15 cellular contexts compared by ENCODE assay signal in the genomic region with DNA sequence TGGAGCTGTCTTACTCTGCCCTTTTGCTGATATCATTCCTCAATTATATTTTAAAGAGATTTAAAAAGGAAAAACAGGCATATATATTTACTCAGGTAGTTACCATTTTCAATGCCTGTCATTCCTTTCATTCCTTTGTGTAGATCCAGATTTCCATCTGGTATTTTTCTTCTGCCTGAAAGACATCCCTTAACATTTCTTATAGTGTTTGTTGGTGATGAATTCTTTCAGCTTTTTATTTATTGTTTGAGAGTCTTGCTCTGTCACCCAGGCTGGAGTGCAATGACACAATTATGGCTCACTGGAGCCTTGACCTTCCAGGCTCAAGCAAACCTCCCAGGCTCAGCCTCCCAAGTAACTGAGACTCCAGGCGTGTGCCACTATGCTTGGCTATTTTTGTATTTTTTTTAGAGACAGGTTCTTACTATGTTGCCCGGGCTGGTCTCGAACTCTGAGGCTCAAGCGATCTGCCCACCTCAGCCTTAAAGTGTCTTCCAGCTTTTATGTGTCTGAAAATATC. TPM values are rescaled to one million over a fixed set of nuclear protein-coding genes. Genes with fewer than 3 reads are reported as not detected.
"Had no signal": no experiment of that assay in that cellular context is flagged by ENCODE, and none has a peak within 500 bp of the region (broad histone marks: within the 10 kb centered on the region; RNA-seq: fewer than 3 reads in every experiment).

No MANE protein-coding gene starts in this region.

- DNase-seq: activated CD4-positive, alpha-beta memory T cell treated with anti-CD3 and anti-CD28 coated beads, Interleukin-2, amount 10 ng/mL, durations not matched to agents 7 days and 5 days; activated CD4-positive, CD25-positive, alpha-beta regulatory T cell treated with anti-CD3 and anti-CD28 coated beads, Interleukin-2, amount 50 U/mL, for 72 hours; activated naive CD4-positive, alpha-beta T cell treated with anti-CD3 and anti-CD28 coated beads for 36 hours; caudate nucleus; cortex of kidney; effector CD8-positive, alpha-beta T cell; left lung; occipital lobe; stimulated activated CD4-positive, alpha-beta T cell treated with anti-CD3 and anti-CD28 coated beads, Interleukin-4, amount 100 ng/mL, for 24 hours; tibial artery had no signal

- H3K27me3 ChIP-seq: gastroesophageal sphincter, left lung, tibial artery, vagina had no signal

- H3K27me3 Mint-ChIP-seq: activated CD4-positive, alpha-beta memory T cell treated with anti-CD3 and anti-CD28 coated beads, Interleukin-2, amount 10 ng/mL, durations not matched to agents 7 days and 5 days; natural killer cell treated with Interleukin-12 subunit alpha and Interleukin-12 subunit beta and Interleukin-15 and Interleukin-18, amount 100 ng/mL, for 72 hours had no signal

- FAIRE-seq: keratinocyte had no signal

- H3K4me3 Mint-ChIP-seq: activated CD4-positive, alpha-beta memory T cell treated with anti-CD3 and anti-CD28 coated beads, Interleukin-2, amount 10 ng/mL, durations not matched to agents 7 days and 5 days; activated naive CD4-positive, alpha-beta T cell treated with anti-CD3 and anti-CD28 coated beads for 36 hours; natural killer cell treated with Interleukin-12 subunit alpha and Interleukin-12 subunit beta and Interleukin-15 and Interleukin-18, amount 100 ng/mL, for 72 hours; T-helper 2 cell treated with Interferon-gamma antibody and Interleukin-4, amounts not matched to agents 5 μg/mL and 100 μg/mL, for 36 hours had no signal

- H3K9me3 Mint-ChIP-seq: activated CD4-positive, alpha-beta memory T cell treated with anti-CD3 and anti-CD28 coated beads, Interleukin-2, amount 10 ng/mL, durations not matched to agents 7 days and 5 days; activated naive CD4-positive, alpha-beta T cell treated with anti-CD3 and anti-CD28 coated beads for 36 hours; natural killer cell treated with Interleukin-12 subunit alpha and Interleukin-12 subunit beta and Interleukin-15 and Interleukin-18, amount 100 ng/mL, for 72 hours; T-helper 2 cell treated with Interferon-gamma antibody and Interleukin-4, amounts not matched to agents 5 μg/mL and 100 μg/mL, for 36 hours had no signal

- ATAC-seq: gastroesophageal sphincter; left lung; natural killer cell treated with Interleukin-12 subunit alpha and Interleukin-12 subunit beta and Interleukin-15 and Interleukin-18, amount 100 ng/mL, for 72 hours had no signal

- H3K36me3 Mint-ChIP-seq: natural killer cell treated with Interleukin-12 subunit alpha and Interleukin-12 subunit beta and Interleukin-15 and Interleukin-18, amount 100 ng/mL, for 72 hours had no signal

- H3K27ac Mint-ChIP-seq: activated CD4-positive, alpha-beta memory T cell treated with anti-CD3 and anti-CD28 coated beads, Interleukin-2, amount 10 ng/mL, durations not matched to agents 7 days and 5 days; activated naive CD4-positive, alpha-beta T cell treated with anti-CD3 and anti-CD28 coated beads for 36 hours; natural killer cell treated with Interleukin-12 subunit alpha and Interleukin-12 subunit beta and Interleukin-15 and Interleukin-18, amount 100 ng/mL, for 72 hours had no signal

- H3K4me3 ChIP-seq: gastroesophageal sphincter, left lung, tibial artery, vagina had no signal

- H3K9me3 ChIP-seq: gastroesophageal sphincter, left lung, tibial artery, vagina had no signal

- H3K36me3 ChIP-seq: vagina had no signal

- H3K27ac ChIP-seq: gastroesophageal sphincter, left lung, tibial artery, vagina had no signal

RNA-seq across cellular contexts. Expression of gene TRIM74, which starts 50.0 kb away (rescaled TPM):
- total RNA-seq: vagina had no signal
- polyA plus RNA-seq: keratinocyte had no signal
